In the genomic region with DNA sequence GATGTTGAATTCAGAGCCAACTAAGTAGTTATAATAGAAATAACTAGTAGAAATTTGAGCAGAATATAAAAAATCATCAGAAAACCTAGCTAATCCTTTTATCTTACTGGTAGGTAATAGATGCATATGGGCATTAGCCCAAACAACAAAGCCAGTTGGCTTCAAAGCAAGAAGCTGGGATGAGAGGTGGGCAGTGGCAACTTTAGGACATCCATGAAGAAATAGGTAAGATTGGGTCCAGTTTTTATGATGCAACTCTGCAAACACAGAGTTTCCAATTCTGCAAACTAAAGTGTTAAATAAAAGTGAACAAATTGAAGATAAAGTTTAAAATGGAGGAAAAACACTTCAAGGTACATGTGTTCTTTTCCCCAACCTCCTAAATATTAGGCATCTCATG, we compare ENCODE assay signal across 21 cellular contexts. TPM values are rescaled to one million over a fixed set of nuclear protein-coding genes. Genes with fewer than 3 reads are reported as not detected.
A peak's percentile ranks its signal among the peaks of the same experiment; 100 is the strongest.
DNase-seq lines count a peak whose midpoint lies in the region; ATAC-seq, FAIRE-seq and TF ChIP-seq lines count a peak whose summit lies in the region.
"Had no signal": no experiment of that assay in that cellular context is flagged by ENCODE, and none has a peak within 500 bp of the region (broad histone marks: within the 10 kb centered on the region; RNA-seq: fewer than 3 reads in every experiment).

No MANE protein-coding gene starts in this region.

- no peak for DNase-seq in stimulated activated naive CD8-positive, alpha-beta T cell treated with anti-CD3 and anti-CD28 coated beads, Interleukin-15, Interleukin-2, amounts not matched to agents 100 U/mL and 50 U/mL, for 24 hours
- DNase-seq in K562 (ENCODE audit: extremely low read depth in 1 of 4, low spot score in 3 of 4), result no peak
- DNase-seq in progenitor cell of endocrine pancreas (ENCODE audit: low spot score, unreplicated experiment), result no peak
- no peak for DNase-seq in trophoblast cell
- no peak for DNase-seq in HPDE6-E6E7 (ENCODE audit: extremely low spot score)
- DNase-seq: 8988T, DMS53, EL, GF-D8, NCI-H1105, NCI-H2029 treated with DMSO at 0.1 percent for 48 hours, NCI-H226, NCI-H510A treated with DMSO at 0.1 percent for 48 hours, NCI-H748 treated with DMSO at 0.1 percent for 48 hours, Right ventricle myocardium superior had no signal

- H3K4me3 Mint-ChIP-seq in stimulated activated naive CD8-positive, alpha-beta T cell treated with anti-CD3 and anti-CD28 coated beads, Interleukin-15, Interleukin-2, amounts not matched to agents 100 ng/mL and 50 ng/mL, for 24 hours, result peak overlapping the region; percentile 0
- H3K4me3 Mint-ChIP-seq in progenitor cell of endocrine pancreas (ENCODE audit: low read depth), result no peak overlapping the region
- H3K4me3 Mint-ChIP-seq: CD14-positive monocyte had no signal

- H3K4me2 ChIP-seq in K562 (ENCODE audit: insufficient read depth, low read length), result no peak overlapping the region
- no peak overlapping the region for H3K4me2 ChIP-seq in trophoblast cell (ENCODE audit: low read length)
- H3K4me2 ChIP-seq: KMS-11 had no signal

- peaks cover 41% of the 10 kb centered on the region for H3K36me3 Mint-ChIP-seq in stimulated activated naive CD8-positive, alpha-beta T cell treated with anti-CD3 and anti-CD28 coated beads, Interleukin-15, Interleukin-2, amounts not matched to agents 100 ng/mL and 50 ng/mL, for 24 hours (ENCODE audit: low read depth)
- peaks cover 9% of the 10 kb centered on the region for H3K36me3 Mint-ChIP-seq in progenitor cell of endocrine pancreas (ENCODE audit: insufficient read depth)

- H3K9me3 ChIP-seq in K562 (replicated peaks; ENCODE audit: control insufficient read depth, insufficient read depth, low read depth, low read length), result no peaks in the 10 kb centered on the region
- no peaks in the 10 kb centered on the region for H3K9me3 ChIP-seq in trophoblast cell (ENCODE audit: insufficient read depth, low read depth, low read length)

- H4K12ac ChIP-seq in trophoblast cell (ENCODE audit: low read depth, low read length), result no peak overlapping the region

- no peaks in the 10 kb centered on the region for H3K9me1 ChIP-seq in K562 (ENCODE audit: control insufficient read depth, insufficient read depth, low read length)

- ATAC-seq in stimulated activated naive CD8-positive, alpha-beta T cell treated with anti-CD3 and anti-CD28 coated beads, Interleukin-15, Interleukin-2, amounts not matched to agents 100 U/mL and 50 U/mL, for 24 hours, result no peak
- ATAC-seq in K562 (no peak), GM21360 (IDR thresholded peaks at IDR 0.05; ENCODE audit: unreplicated experiment) (no peak)

- H4K8ac ChIP-seq in trophoblast cell (ENCODE audit: low read depth, low read length), result no peak overlapping the region

- H3K27ac ChIP-seq in K562 (ENCODE audit: extremely low read depth, low read depth, low read length), result no peak overlapping the region
- no peak overlapping the region for H3K27ac ChIP-seq in trophoblast cell (ENCODE audit: low read depth, low read length)
- H3K27ac ChIP-seq: KMS-11 had no signal

- H2AFZ ChIP-seq in K562 (ENCODE audit: low read depth, low read length) (no peak overlapping the region), trophoblast cell (ENCODE audit: insufficient read depth, low read length, poor library complexity) (no peak overlapping the region)

- no peak overlapping the region for H3K23ac ChIP-seq in trophoblast cell (ENCODE audit: low read length)

- CTCF ChIA-PET in K562 (lab: Yijun Ruan, JAX; ENCODE audit: low intra/inter-chr PET ratio), result no interaction called here

- no peak for TF ChIP-seq CTCF in K562 (IDR thresholded peaks at IDR 0.05 in 2 of 3, conservative IDR thresholded peaks at IDR 0.05 in 1 of 3; ENCODE audit: insufficient read depth in 2 of 3, low read depth in 1 of 3, low read length in 3 of 3)
- no peak for TF ChIP-seq CTCF in progenitor cell of endocrine pancreas (IDR thresholded peaks at IDR 0.05; ENCODE audit: unreplicated experiment)

- H2BK120ac ChIP-seq in trophoblast cell (ENCODE audit: insufficient read depth, low read length, poor library complexity), result no peak overlapping the region

- H3K4ac ChIP-seq in trophoblast cell (ENCODE audit: low read depth, low read length), result no peak overlapping the region

- peaks cover 58% of the 10 kb centered on the region for H3K4me1 Mint-ChIP-seq in stimulated activated naive CD8-positive, alpha-beta T cell treated with anti-CD3 and anti-CD28 coated beads, Interleukin-15, Interleukin-2, amounts not matched to agents 100 ng/mL and 50 ng/mL, for 24 hours (ENCODE audit: low read depth)
- H3K4me1 Mint-ChIP-seq in progenitor cell of endocrine pancreas (ENCODE audit: low read depth), result peaks cover 29% of the 10 kb centered on the region

- H3K9ac ChIP-seq in K562 (ENCODE audit: insufficient read depth in 1 of 2, low read depth in 2 of 2, low read length in 2 of 2), result no peak overlapping the region
- no peak overlapping the region for H3K9ac ChIP-seq in trophoblast cell (ENCODE audit: low read length)
- H3K9ac ChIP-seq: KMS-11 had no signal

- BruUV-seq in K562 (replicated peaks; lab: Mats Ljungman, UMichigan), result no TSS peak

- H3K36me3 ChIP-seq in K562 (ENCODE audit: control insufficient read depth, insufficient read depth, low read length) (peaks cover 45% of the 10 kb centered on the region), trophoblast cell (ENCODE audit: control insufficient read depth in 1 of 2, insufficient read depth in 2 of 2, low read length in 2 of 2) (peaks cover 1 to 5% of the 10 kb centered on the region in 2 experiments)

- H3K4me3 ChIP-seq in K562 (no peak overlapping the region), trophoblast cell (ENCODE audit: low read depth, low read length) (no peak overlapping the region)

- H3K79me1 ChIP-seq in trophoblast cell (ENCODE audit: low read length), result peaks cover 10% of the 10 kb centered on the region

- no peaks in the 10 kb centered on the region for H3K27me3 Mint-ChIP-seq in stimulated activated naive CD8-positive, alpha-beta T cell treated with anti-CD3 and anti-CD28 coated beads, Interleukin-15, Interleukin-2, amounts not matched to agents 100 ng/mL and 50 ng/mL, for 24 hours
- no peaks in the 10 kb centered on the region for H3K27me3 Mint-ChIP-seq in progenitor cell of endocrine pancreas

- H3K9me3 Mint-ChIP-seq in stimulated activated naive CD8-positive, alpha-beta T cell treated with anti-CD3 and anti-CD28 coated beads, Interleukin-15, Interleukin-2, amounts not matched to agents 100 ng/mL and 50 ng/mL, for 24 hours, result no peaks in the 10 kb centered on the region
- H3K9me3 Mint-ChIP-seq in progenitor cell of endocrine pancreas (ENCODE audit: low read depth), result no peaks in the 10 kb centered on the region
- H3K9me3 Mint-ChIP-seq: CD14-positive monocyte had no signal

- intact Hi-C loops in K562 (cut with micrococcal nuclease), result loop anchor here (10.0 kb wide), 3 partner anchors 218 to 272 kb away; a partner anchor contains a TSS

- no peak overlapping the region for H4K91ac ChIP-seq in trophoblast cell (ENCODE audit: low read depth, low read length)

- 0 out of 2 replicates have a peak, but pooled peaks cover 5% of the 10 kb centered on the region for H4K20me1 ChIP-seq in K562 (replicated peaks; ENCODE audit: control insufficient read depth, insufficient read depth, low read length)

- H3K27me3 ChIP-seq in K562 (ENCODE audit: control insufficient read depth in 2 of 2, insufficient read depth in 2 of 2, low read length in 2 of 2) (no peaks in the 10 kb centered on the region), trophoblast cell (ENCODE audit: insufficient read depth, low read length) (no peaks in the 10 kb centered on the region)

- POLR2A ChIA-PET in K562 (lab: Yijun Ruan, JAX), result no interaction called here

- H2BK12ac ChIP-seq in trophoblast cell (ENCODE audit: low read length), result no peak overlapping the region

- TF ChIP-seq RAD21 in K562 (CRISPR knock-in tag; conservative IDR thresholded peaks at IDR 0.05 in 1 of 2, IDR thresholded peaks at IDR 0.05 in 1 of 2), result no peak

- no peak overlapping the region for H2AK5ac ChIP-seq in trophoblast cell (ENCODE audit: low read length)

- no peak overlapping the region for H2BK5ac ChIP-seq in trophoblast cell (ENCODE audit: low read depth, low read length, poor library complexity)

- no peak for FAIRE-seq in K562 (lab: Jason Lieb, UNC)
- FAIRE-seq: GM19239, H54 had no signal

- TF ChIP-seq EP300 in K562 (IDR thresholded peaks at IDR 0.05; ENCODE audit: low read length), result no peak

- H3K79me2 ChIP-seq in K562 (ENCODE audit: control insufficient read depth, insufficient read depth, low read length) (peaks cover 95% of the 10 kb centered on the region), trophoblast cell (ENCODE audit: control insufficient read depth, insufficient read depth, low read length, poor library complexity) (peaks cover 19% of the 10 kb centered on the region)

- H3K18ac ChIP-seq in trophoblast cell (ENCODE audit: low read length), result no peak overlapping the region

- H3K14ac ChIP-seq in trophoblast cell (ENCODE audit: low read length), result no peak overlapping the region

- TF ChIP-seq POLR2A in K562 (conservative IDR thresholded peaks at IDR 0.05), result no peak

- no peak overlapping the region for H3K27ac Mint-ChIP-seq in stimulated activated naive CD8-positive, alpha-beta T cell treated with anti-CD3 and anti-CD28 coated beads, Interleukin-15, Interleukin-2, amounts not matched to agents 100 ng/mL and 50 ng/mL, for 24 hours
- peak overlapping the region; percentile 62 for H3K27ac Mint-ChIP-seq in progenitor cell of endocrine pancreas
- H3K27ac Mint-ChIP-seq: CD14-positive monocyte had no signal

- in situ Hi-C loops in K562 (cut with MboI), result no loop called here

- H3K4me1 ChIP-seq in K562 (replicated peaks in 1 of 2; ENCODE audit: control insufficient read depth in 2 of 2, insufficient read depth in 2 of 2, low read length in 2 of 2) (peaks cover 0 to 3% of the 10 kb centered on the region in 2 experiments; a peak in 3 of 5 replicates), trophoblast cell (ENCODE audit: control insufficient read depth in 1 of 2, insufficient read depth in 2 of 2, low read length in 2 of 2) (peaks cover 0 to 3% of the 10 kb centered on the region in 2 experiments)

RNA-seq across cellular contexts. Expression of a gene that starts 5.1 kb away (rescaled TPM):
- total RNA-seq in K562 (2011; cell fraction: chromatin; rRNA removed; ENCODE audit: low replicate concordance), result 14.0 and 45.2 TPM in 2 replicates
- 14.8 and 16.2 TPM in 2 replicates for total RNA-seq in K562 (2011; cell fraction: nucleolus; rRNA removed)
- 30.2 and 51.7 TPM in 2 replicates for total RNA-seq in K562 (2011; cell fraction: nucleoplasm; rRNA removed)
- total RNA-seq in K562 (2014; rRNA removed) (12.4 and 14.8 TPM in 2 replicates), K562 (2014; rRNA removed; fragmentation: Illumina TruSeq; extraction: Trizol) (27.6 and 32.8 TPM in 2 replicates), K562 (2015; rRNA removed; fragmentation: Illumina TruSeq; extraction: Trizol) (18.3 and 19.3 TPM in 2 replicates), K562 (2021) (52.4 and 56.2 TPM in 2 replicates), progenitor cell of endocrine pancreas (65.1 and 69.9 TPM in 2 replicates)
- polyA plus RNA-seq in K562 (2011; rRNA removed) (20.4 and 21.8 TPM in 2 replicates), K562 (2014; fragmentation: Illumina TruSeq; extraction: Trizol) (72.0 and 81.3 TPM in 2 replicates), K562 (2014; fragmentation: Nextera tagmentation; extraction: Ambion mirVana) (10 to 100 TPM; 17.1 to 22.7 TPM), K562 (2014; rRNA removed) (31.9 and 34.1 TPM in 2 replicates)
- polyA plus RNA-seq in K562 (2011; cell fraction: cytosol; rRNA removed), result 2.6 and 6.2 TPM in 2 replicates
- polyA plus RNA-seq in K562 (2011; cell fraction: nucleus; rRNA removed), result 7.7 and 11.3 TPM in 2 replicates
- 37.6 and 55.2 TPM in 2 replicates for polyA plus RNA-seq in K562 (2012)
- polyA minus RNA-seq in K562 (2011; rRNA and poly(A)+ RNA removed), result 6.1 and 9.1 TPM in 2 replicates
- polyA minus RNA-seq in K562 (2011; cell fraction: cytosol; rRNA and poly(A)+ RNA removed), result 8.3 and 8.4 TPM in 2 replicates
- polyA minus RNA-seq in K562 (2011; cell fraction: nucleus; rRNA and poly(A)+ RNA removed), result 5.3 and 8.4 TPM in 2 replicates
- 223 and 226 TPM in 2 replicates for polyA plus RNA-seq in trophoblast cell (2013)
